In genomic region chr19:1383311-1384084, GRCh38 we compare ENCODE assay signal across 8 cellular contexts. TPM values are rescaled to one million over a fixed set of nuclear protein-coding genes. Genes with fewer than 3 reads are reported as not detected.
A peak's percentile ranks its signal among the peaks of the same experiment; 100 is the strongest.
DNase-seq lines count a peak whose midpoint lies in the region; ATAC-seq and TF ChIP-seq lines count a peak whose summit lies in the region.

Gene NDUFS7 (plus strand): TSS chr19:1383907. CDS start chr19:1383927, 20 bp downstream.

- H3K9me3 ChIP-seq in iPS-18a (ENCODE audit: control insufficient read depth, low read depth, low read length) (no peaks in the 10 kb centered on the region), skeletal muscle satellite cell (replicated peaks; ENCODE audit: low read length) (no peaks in the 10 kb centered on the region)

- no peaks in the 10 kb centered on the region for H3K36me3 Mint-ChIP-seq in brain

- H2AFZ ChIP-seq in ACC112 (ENCODE audit: low read length, unreplicated experiment), result peak within 1 kb of the TSS; percentile 38

- H3K27ac Mint-ChIP-seq in brain, result peak within 1 kb of the TSS; percentile 96 to 98 (median 97)

- peaks cover 0 to 10% (median 0%) of the 10 kb centered on the region in 5 experiments for H3K9me3 Mint-ChIP-seq in brain

- no peak for TF ChIP-seq CTCF in brain (conservative IDR thresholded peaks at IDR 0.05)

- DNase-seq in NCI-H2171 (lab: John Stamatoyannopoulos, UW) (peak; percentile 91), UCSD-AML1 (lab: John Stamatoyannopoulos, UW; ENCODE audit: unreplicated experiment) (peak; percentile 95)

- H3K4me1 Mint-ChIP-seq in brain, result peaks cover 39% of the 10 kb centered on the region

- H3K4me3 Mint-ChIP-seq in brain, result peak within 1 kb of the TSS; percentile 86 to 94 (median 90)

- H3K9ac ChIP-seq in iPS-18a (ENCODE audit: low read length) (peak within 1 kb of the TSS; percentile 69), skeletal muscle satellite cell (ENCODE audit: low read depth, low read length) (peak within 1 kb of the TSS; percentile 92)

- 0 out of 2 replicates have a peak within 1 kb of the TSS, but pooled peaks have one; percentile 8 for H3K27ac ChIP-seq in ACC112 (ENCODE audit: low read depth, low read length)
- H3K27ac ChIP-seq in iPS-18a (ENCODE audit: low read length), result no peak within 1 kb of the TSS

- peak within 1 kb of the TSS; percentile 93 for H3K4me3 ChIP-seq in ACC112 (ENCODE audit: low read depth, low read length)
- H3K4me3 ChIP-seq in iPS-18a (ENCODE audit: low read length), result peak within 1 kb of the TSS; percentile 82
- H3K4me3 ChIP-seq in skeletal muscle satellite cell (ENCODE audit: low read length), result peak within 1 kb of the TSS; percentile 93

- H3K27me3 ChIP-seq in ACC112 (ENCODE audit: insufficient read depth, low read length), result no peaks in the 10 kb centered on the region
- no peaks in the 10 kb centered on the region for H3K27me3 ChIP-seq in iPS-18a (ENCODE audit: control insufficient read depth, insufficient read depth, low read length)
- no peaks in the 10 kb centered on the region for H3K27me3 ChIP-seq in skeletal muscle satellite cell (ENCODE audit: control insufficient read depth, insufficient read depth, low read length)

- H3K79me2 ChIP-seq in ACC112 (ENCODE audit: control insufficient read depth, insufficient read depth, low read length, unreplicated experiment), result peaks cover 8% of the 10 kb centered on the region

- H3K4me1 ChIP-seq in ACC112 (ENCODE audit: control insufficient read depth, insufficient read depth, low read length, unreplicated experiment), result no peaks in the 10 kb centered on the region
- H3K4me1 ChIP-seq in iPS-18a (ENCODE audit: control insufficient read depth, low read depth, low read length), result peaks cover 9% of the 10 kb centered on the region
- peaks cover 12% of the 10 kb centered on the region for H3K4me1 ChIP-seq in skeletal muscle satellite cell (ENCODE audit: control insufficient read depth, insufficient read depth, low read length)

- peak within 1 kb of the TSS; percentile 86 for H3K4me2 ChIP-seq in skeletal muscle satellite cell (ENCODE audit: low read length)

- H3K27me3 Mint-ChIP-seq in brain, result peaks cover 7% of the 10 kb centered on the region

- ATAC-seq in GM18867 (IDR thresholded peaks at IDR 0.05; ENCODE audit: unreplicated experiment), result peak; percentile 66
- ATAC-seq in HG03097 (IDR thresholded peaks at IDR 0.05; ENCODE audit: low FRiP score, unreplicated experiment), result peak; percentile 81

- H3K36me3 ChIP-seq in ACC112 (ENCODE audit: insufficient read depth, low read length) (no peaks in the 10 kb centered on the region), iPS-18a (ENCODE audit: control insufficient read depth, low read depth, low read length) (peaks cover under 1% of the 10 kb centered on the region), skeletal muscle satellite cell (ENCODE audit: insufficient read depth, low read length) (peaks cover 3% of the 10 kb centered on the region)

RNA-seq across cellular contexts. Expression of gene NDUFS7, which starts in this region (rescaled TPM):
- 275 TPM for polyA plus RNA-seq in brain (ENCODE audit: insufficient read depth, low read depth, low replicate concordance)
- 69.0 and 71.4 TPM in 2 replicates for total RNA-seq in skeletal muscle satellite cell (2012; rRNA removed)
